In the genomic region with DNA sequence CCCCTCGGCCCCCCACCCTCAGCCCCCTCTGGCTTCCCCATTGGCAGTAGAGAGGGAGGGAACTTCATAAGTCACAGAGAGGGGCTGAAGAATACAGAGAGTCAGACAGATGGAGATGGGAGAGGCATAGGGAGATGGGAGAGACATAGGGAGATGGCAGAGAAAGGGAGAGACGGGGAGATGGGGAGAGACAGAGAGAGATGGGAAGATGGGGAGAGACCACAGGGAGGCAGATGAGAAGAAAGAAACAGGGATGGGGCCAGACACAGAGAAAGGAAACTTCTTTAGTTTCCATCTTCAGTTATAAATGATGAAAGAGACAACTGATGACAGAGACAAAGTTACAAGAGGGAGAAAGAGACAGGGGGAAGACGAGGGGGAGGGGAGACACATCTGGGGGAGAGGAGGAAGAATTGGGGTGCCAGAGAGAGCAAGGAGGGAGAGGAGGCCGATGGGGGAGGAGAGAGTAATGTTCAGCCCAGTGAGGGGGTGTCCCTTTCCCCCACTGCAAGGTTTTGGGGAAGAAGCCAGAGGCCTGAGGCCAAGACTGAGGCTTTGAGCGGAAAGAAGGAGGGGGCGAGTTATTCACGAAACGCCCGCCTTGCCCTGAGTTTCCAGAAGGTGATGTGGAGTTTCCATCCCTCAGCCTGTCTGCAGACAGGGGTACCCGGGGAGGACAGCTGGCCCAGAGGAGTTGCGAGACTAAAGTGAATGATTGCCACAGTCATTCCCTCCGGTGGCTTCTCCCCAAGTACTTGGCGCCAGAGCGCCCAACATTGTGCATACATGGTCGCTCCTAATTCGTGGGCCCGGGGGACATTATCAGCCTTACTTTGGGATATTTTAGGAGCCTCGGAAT, we compare ENCODE assay signal across 8 cellular contexts. TPM values are rescaled to one million over a fixed set of nuclear protein-coding genes. Genes with fewer than 3 reads are reported as not detected.
DNase-seq lines count a peak whose midpoint lies in the region; ATAC-seq and TF ChIP-seq lines count a peak whose summit lies in the region.

No MANE protein-coding gene starts in this region.

- H3K9me3 Mint-ChIP-seq in activated CD4-positive, alpha-beta T cell treated with anti-CD3 and anti-CD28 coated beads, Interleukin-2, amount 10 ng/mL, durations not matched to agents 24 days and 14 days, result no peaks in the 10 kb centered on the region

- peak; percentile 51 for TF ChIP-seq POLR2A in GM18505 (IDR thresholded peaks at IDR 0.05; ENCODE audit: borderline replicate concordance, extremely low read depth, insufficient read depth, insufficient read length)

- H3K4me3 Mint-ChIP-seq in activated CD4-positive, alpha-beta T cell treated with anti-CD3 and anti-CD28 coated beads, Interleukin-2, amount 10 ng/mL, durations not matched to agents 24 days and 14 days, result peak overlapping the region; percentile 85

- ATAC-seq in GM18505 (IDR thresholded peaks at IDR 0.05; ENCODE audit: unreplicated experiment) (peak; percentile 23), HG03342 (IDR thresholded peaks at IDR 0.05; ENCODE audit: unreplicated experiment) (peak; percentile 19)

- H3K4me3 ChIP-seq in fibroblast of the aortic adventitia (ENCODE audit: low read depth, low read length), result peak overlapping the region; percentile 46

- H3K27me3 Mint-ChIP-seq in activated CD4-positive, alpha-beta T cell treated with anti-CD3 and anti-CD28 coated beads, Interleukin-2, amount 10 ng/mL, durations not matched to agents 24 days and 14 days, result peaks cover 1% of the 10 kb centered on the region

- peak overlapping the region; percentile 100 for H3K27ac Mint-ChIP-seq in activated CD4-positive, alpha-beta T cell treated with anti-CD3 and anti-CD28 coated beads, Interleukin-2, amount 10 ng/mL, durations not matched to agents 24 days and 14 days

- peaks cover 38% of the 10 kb centered on the region for H3K36me3 Mint-ChIP-seq in activated CD4-positive, alpha-beta T cell treated with anti-CD3 and anti-CD28 coated beads, Interleukin-2, amount 10 ng/mL, durations not matched to agents 24 days and 14 days (ENCODE audit: low read depth)

- DNase-seq in activated CD4-positive, alpha-beta T cell treated with anti-CD3 and anti-CD28 coated beads, Interleukin-2, amount 10 ng/mL, durations not matched to agents 24 days and 14 days, result peak; percentile 90
- DNase-seq in fibroblast of the aortic adventitia (ENCODE audit: low read depth), result no peak
- peak; percentile 70 to 93 for DNase-seq in stimulated activated CD4-positive, alpha-beta T cell treated with anti-CD3 and anti-CD28 coated beads, Interleukin-4, amount 100 ng/mL, for 4 hours
- DNase-seq in NCI-H345 (lab: John Stamatoyannopoulos, UW), result no peak
- no peak for DNase-seq in HuH-7 (ENCODE audit: low spot score)
- DNase-seq in hippocampal formation (lab: John Stamatoyannopoulos, UW), result no peak

- no peak for TF ChIP-seq CTCF in fibroblast of the aortic adventitia (IDR thresholded peaks at IDR 0.05; ENCODE audit: insufficient read depth, low read length)

- intact Hi-C loops in activated CD4-positive, alpha-beta T cell treated with anti-CD3 and anti-CD28 coated beads, Interleukin-2, amount 10 ng/mL, durations not matched to agents 24 days and 14 days (cut with micrococcal nuclease), result loop anchor here (1.0 to 10.0 kb wide), 6 partner anchors 15 to 989 kb away; a partner anchor contains a TSS

- H3K4me1 Mint-ChIP-seq in activated CD4-positive, alpha-beta T cell treated with anti-CD3 and anti-CD28 coated beads, Interleukin-2, amount 10 ng/mL, durations not matched to agents 24 days and 14 days, result peaks cover 58% of the 10 kb centered on the region

RNA-seq across cellular contexts. Expression of a gene that starts 0.7 kb away (rescaled TPM):
- total RNA-seq in activated CD4-positive, alpha-beta T cell treated with anti-CD3 and anti-CD28 coated beads, Interleukin-2, amount 10 ng/mL, durations not matched to agents 24 days and 14 days, result 222 and 232 TPM in 2 replicates
- 7.8 and 21.8 TPM in 2 replicates for total RNA-seq in fibroblast of the aortic adventitia (ENCODE audit: low replicate concordance)

RNA-seq across cellular contexts. Expression of a gene that starts 3.0 kb away (rescaled TPM):
- 9.9 and 11.4 TPM in 2 replicates for total RNA-seq in activated CD4-positive, alpha-beta T cell treated with anti-CD3 and anti-CD28 coated beads, Interleukin-2, amount 10 ng/mL, durations not matched to agents 24 days and 14 days
- total RNA-seq in fibroblast of the aortic adventitia (ENCODE audit: low replicate concordance), result 0.09 and 0.90 TPM in 2 replicates

RNA-seq across cellular contexts. Expression of a gene that starts 6.0 kb away (rescaled TPM):
- total RNA-seq in activated CD4-positive, alpha-beta T cell treated with anti-CD3 and anti-CD28 coated beads, Interleukin-2, amount 10 ng/mL, durations not matched to agents 24 days and 14 days, result 61.1 and 62.5 TPM in 2 replicates
- 0.33 and 3.0 TPM in 2 replicates for total RNA-seq in fibroblast of the aortic adventitia (ENCODE audit: low replicate concordance)

RNA-seq across cellular contexts. Expression of a gene that starts 14.2 kb away (rescaled TPM):
- total RNA-seq in activated CD4-positive, alpha-beta T cell treated with anti-CD3 and anti-CD28 coated beads, Interleukin-2, amount 10 ng/mL, durations not matched to agents 24 days and 14 days, result 335 and 341 TPM in 2 replicates
- 120 and 193 TPM in 2 replicates for total RNA-seq in fibroblast of the aortic adventitia (ENCODE audit: low replicate concordance)

RNA-seq across cellular contexts. Expression of a gene that starts 19.4 kb away (rescaled TPM):
- 56.0 and 60.5 TPM in 2 replicates for total RNA-seq in activated CD4-positive, alpha-beta T cell treated with anti-CD3 and anti-CD28 coated beads, Interleukin-2, amount 10 ng/mL, durations not matched to agents 24 days and 14 days
- total RNA-seq in fibroblast of the aortic adventitia (ENCODE audit: low replicate concordance), result 18.4 and 22.7 TPM in 2 replicates

Comparison
In these comparisons a context has a peak if more than half of its experiments do, and no peak if none do; other contexts are left out.
1. DNase-seq: peak in activated CD4-positive, alpha-beta T cell treated with anti-CD3 and anti-CD28 coated beads, Interleukin-2, amount 10 ng/mL, durations not matched to agents 24 days and 14 days (single experiment) and stimulated activated CD4-positive, alpha-beta T cell treated with anti-CD3 and anti-CD28 coated beads, Interleukin-4, amount 100 ng/mL, for 4 hours (2 of 2); none in fibroblast of the aortic adventitia (single experiment), NCI-H345 (single experiment), HuH-7 (single experiment) and hippocampal formation (0 of 2).
2. RNA of a gene that starts 6.0 kb away (total RNA-seq): 61.1 to 62.5 TPM in activated CD4-positive, alpha-beta T cell treated with anti-CD3 and anti-CD28 coated beads, Interleukin-2, amount 10 ng/mL, durations not matched to agents 24 days and 14 days; 0.33 to 3.0 TPM in fibroblast of the aortic adventitia; every median in the first group is over 10 times any median in the second.